9 cellular contexts compared by ENCODE assay signal in the genomic region with DNA sequence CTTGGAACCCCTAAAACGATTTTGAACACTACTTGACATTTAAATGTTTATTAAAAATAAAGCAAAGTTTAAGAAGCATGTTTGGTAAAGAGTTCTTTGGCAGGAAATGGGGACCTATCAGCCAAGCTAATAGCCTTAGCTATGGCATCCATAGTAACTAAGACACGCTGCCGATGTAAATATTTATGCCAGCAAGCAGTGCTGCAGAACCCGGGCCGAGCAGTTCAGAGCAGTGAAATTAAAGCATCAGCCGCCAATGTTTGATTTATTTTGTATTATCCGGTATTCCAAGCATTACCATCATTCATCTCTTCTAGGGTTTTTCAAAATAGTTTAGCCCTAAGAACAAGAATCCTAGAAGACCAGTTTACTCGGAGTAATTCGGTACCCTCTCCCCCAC.
DNase-seq lines count a peak whose midpoint lies in the region; ATAC-seq, FAIRE-seq and TF ChIP-seq lines count a peak whose summit lies in the region.
"Had no signal": no experiment of that assay in that cellular context is flagged by ENCODE, and none has a peak within 500 bp of the region (broad histone marks: within the 10 kb centered on the region; RNA-seq: fewer than 3 reads in every experiment).

No MANE protein-coding gene starts in this region.

- DNase-seq in AG08396 (ENCODE audit: low spot score) (peak; percentile 27), naive B cell (no peak), NCI-H446 (lab: John Stamatoyannopoulos, UW) (no peak), midbrain (lab: John Stamatoyannopoulos, UW) (no peak), urothelium cell line (ENCODE audit: low spot score) (no peak)
- DNase-seq in stimulated activated CD4-positive, alpha-beta T cell treated with anti-CD3 and anti-CD28 coated beads, Interleukin-4, amount 100 ng/mL, for 1 hour, result no peak

- no peak for ATAC-seq in naive B cell (ENCODE audit: low read depth in 2 of 2)

- peak overlapping the region; percentile 94 for H3K4me2 ChIP-seq in KMS-11

- H3K4me1 Mint-ChIP-seq in brain, result peaks cover 43% of the 10 kb centered on the region
- peaks cover 52 to 81% (median 79%) of the 10 kb centered on the region in 3 donors for H3K4me1 Mint-ChIP-seq in naive B cell

- no peak overlapping the region for H3K4me3 Mint-ChIP-seq in brain
- H3K4me3 Mint-ChIP-seq in naive B cell, result peak overlapping the region in 6 of 8 donors; percentile 82 to 93 (median 90)
- H3K4me3 Mint-ChIP-seq: type B pancreatic cell had no signal

- TF ChIP-seq CTCF in KMS-11 (conservative IDR thresholded peaks at IDR 0.05; ENCODE audit: low read depth, low read length) (no peak), brain (conservative IDR thresholded peaks at IDR 0.05) (no peak)

- H3K9me3 Mint-ChIP-seq in brain, result peaks cover 0 to 15% (median 8%) of the 10 kb centered on the region in 5 experiments
- no peaks in the 10 kb centered on the region for H3K9me3 Mint-ChIP-seq in naive B cell

- no peak for FAIRE-seq in urothelium cell line (lab: Jason Lieb, UNC)

- H3K27me3 ChIP-seq in KMS-11 (ENCODE audit: insufficient read depth, low read depth), result no peaks in the 10 kb centered on the region

- H3K36me3 ChIP-seq in KMS-11 (ENCODE audit: insufficient read depth), result no peaks in the 10 kb centered on the region

- no peak overlapping the region for H3K4me3 ChIP-seq in KMS-11 (IDR thresholded peaks at IDR 0.05; ENCODE audit: insufficient read depth, low read depth, low read length)

- no peaks in the 10 kb centered on the region for H4K20me1 ChIP-seq in KMS-11 (ENCODE audit: insufficient read depth)

- H3K27me3 Mint-ChIP-seq in brain (no peaks in the 10 kb centered on the region), naive B cell (no peaks in the 10 kb centered on the region)
- H3K27me3 Mint-ChIP-seq: type B pancreatic cell had no signal

- peaks cover 86% of the 10 kb centered on the region for H3K79me2 ChIP-seq in KMS-11 (ENCODE audit: insufficient read depth, low read depth)

- peak overlapping the region in 3 of 5 experiments; percentile 14 to 67 (median 65) for H3K27ac Mint-ChIP-seq in brain
- H3K27ac Mint-ChIP-seq in naive B cell, result peak overlapping the region; percentile 100

- peak overlapping the region; percentile 76 for H3K9ac ChIP-seq in KMS-11

- H3K4me1 ChIP-seq in KMS-11 (ENCODE audit: low read depth, poor library complexity, severe bottlenecking), result peaks cover 79% of the 10 kb centered on the region

- H3K27ac ChIP-seq in KMS-11, result peak overlapping the region; percentile 99

- H3K36me3 Mint-ChIP-seq in brain, result peaks cover 68% of the 10 kb centered on the region
- H3K36me3 Mint-ChIP-seq in naive B cell, result peaks cover 0 to 5% of the 10 kb centered on the region in 2 donors

- H2AFZ ChIP-seq in KMS-11 (ENCODE audit: low read depth), result no peak overlapping the region

Comparison
In these comparisons a context has a peak if more than half of its experiments do, and no peak if none do; other contexts are left out.
1. H3K4me3 Mint-ChIP-seq: peak in naive B cell (6 of 8); none in brain (0 of 5).